ENCODE assay signal across 14 cellular contexts in the genomic region with DNA sequence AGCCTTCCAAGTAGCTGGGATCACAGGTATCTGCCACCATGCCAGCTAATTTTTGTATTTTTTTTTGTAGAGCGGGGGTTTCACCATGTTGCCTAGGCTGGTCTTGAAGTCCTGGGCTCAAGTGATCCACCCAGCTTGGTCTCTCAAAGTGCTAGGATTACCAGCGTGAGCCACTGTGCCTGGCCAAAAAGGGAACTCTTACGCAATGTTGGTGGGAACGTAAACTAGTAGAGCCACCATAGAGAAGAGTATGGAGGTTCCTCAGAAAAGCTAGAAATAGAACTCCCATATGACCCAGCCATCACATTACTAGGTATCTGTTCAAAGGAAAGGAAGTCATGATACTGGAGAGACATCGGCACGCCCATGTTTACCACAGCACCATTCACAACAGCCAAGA.
A peak's percentile ranks its signal among the peaks of the same experiment; 100 is the strongest.
DNase-seq lines count a peak whose midpoint lies in the region; ATAC-seq, FAIRE-seq and TF ChIP-seq lines count a peak whose summit lies in the region.
"Had no signal": no experiment of that assay in that cellular context is flagged by ENCODE, and none has a peak within 500 bp of the region (broad histone marks: within the 10 kb centered on the region; RNA-seq: fewer than 3 reads in every experiment).

No MANE protein-coding gene starts in this region.

- CTCF ChIA-PET in HepG2 (lab: Yijun Ruan, JAX; ENCODE audit: low intra/inter-chr PET ratio, low total read pairs) = no interaction called here

- ATAC-seq in HepG2 (no peak), right lobe of liver (no peak), HG02852 (IDR thresholded peaks at IDR 0.05; ENCODE audit: unreplicated experiment) (no peak), GM18502 (IDR thresholded peaks at IDR 0.05; ENCODE audit: poor library complexity, unreplicated experiment) (no peak)
- ATAC-seq: GM12878 had no signal

- TF ChIP-seq POLR2A in HepG2 (IDR thresholded peaks at IDR 0.05; ENCODE audit: insufficient read depth in 1 of 2, low read depth in 2 of 2, low read length in 2 of 2) = no peak
- no peak for TF ChIP-seq POLR2A in right lobe of liver (IDR thresholded peaks at IDR 0.05)

- no peak overlapping the region for H3K4me2 ChIP-seq in HepG2 (ENCODE audit: low read depth, low read length)
- no peak overlapping the region for H3K4me2 ChIP-seq in astrocyte (ENCODE audit: low read length)

- no peak overlapping the region for H2AFZ ChIP-seq in HepG2 (ENCODE audit: low read length)
- H2AFZ ChIP-seq in astrocyte (ENCODE audit: low read depth, low read length) = no peak overlapping the region

- no peaks in the 10 kb centered on the region for H3K27me3 Mint-ChIP-seq in astrocyte (ENCODE audit: low read depth, unreplicated experiment)
- H3K27me3 Mint-ChIP-seq: CD4-positive, CD25-positive, alpha-beta regulatory T cell had no signal

- no TSS peak for BruUV-seq in HepG2 (replicated peaks; lab: Mats Ljungman, UMichigan)

- H3K9ac ChIP-seq in HepG2 (ENCODE audit: insufficient read depth, low read depth, low read length) (no peak overlapping the region), astrocyte (ENCODE audit: low read length) (no peak overlapping the region)

- H3K4me3 ChIP-seq in HepG2 (replicated peaks in 1 of 3; ENCODE audit: insufficient read depth in 1 of 3, low read depth in 2 of 3, low read length in 3 of 3) (no peak overlapping the region), right lobe of liver (no peak overlapping the region), astrocyte (ENCODE audit: insufficient read depth, low read depth, low read length) (no peak overlapping the region)
- H3K4me3 ChIP-seq: GM12878 had no signal

- no peak for DNase-seq in HepG2 (ENCODE audit: low spot score)
- DNase-seq in right lobe of liver = no peak
- peak; percentile 69 for DNase-seq in MV-4-11 (lab: John Stamatoyannopoulos, UW)
- no peak for DNase-seq in astrocyte (ENCODE audit: low read depth)
- DNase-seq in Ammon's horn (ENCODE audit: low spot score) = no peak
- DNase-seq: CD4-positive, CD25-positive, alpha-beta regulatory T cell; DMS 273 treated with DMSO at 0.1 percent for 48 hours; GOT3; H9; KBM-7 had no signal

- no peak for TF ChIP-seq RAD21 in HepG2 (CRISPR knock-in tag; IDR thresholded peaks at IDR 0.05)

- 74% methylated on average over 5 of the region's 6 CpGs for WGBS in HepG2 (ENCODE audit: low lambda C conversion rate)
- 76% methylated on average over 6 of the region's 6 CpGs for WGBS in right lobe of liver (ENCODE audit: insufficient coverage, low coverage, low lambda C conversion rate, missing lambda C conversion rate)

- H3K36me3 Mint-ChIP-seq in astrocyte (ENCODE audit: low read depth, unreplicated experiment) = peaks cover 7% of the 10 kb centered on the region

- POLR2A ChIA-PET in HepG2 (lab: Yijun Ruan, JAX) = no interaction called here

- FAIRE-seq in HepG2 (lab: Jason Lieb, UNC) = no peak
- peak; percentile 74 for FAIRE-seq in astrocyte (lab: Jason Lieb, UNC)
- FAIRE-seq: A204.1, GM12878 had no signal

- no peak overlapping the region for H3K27ac Mint-ChIP-seq in astrocyte (ENCODE audit: unreplicated experiment)

- H3K79me2 ChIP-seq in HepG2 (ENCODE audit: insufficient read depth, low read length) (no peaks in the 10 kb centered on the region), astrocyte (ENCODE audit: insufficient read depth, low read length) (no peaks in the 10 kb centered on the region)

- H3K4me1 Mint-ChIP-seq in astrocyte (ENCODE audit: low read depth, unreplicated experiment) = no peaks in the 10 kb centered on the region
- H3K4me1 Mint-ChIP-seq: H9 had no signal

- TF ChIP-seq CTCF in HepG2 (CRISPR knock-in tag; IDR thresholded peaks at IDR 0.05) (no peak), right lobe of liver (IDR thresholded peaks at IDR 0.05) (no peak), astrocyte (IDR thresholded peaks at IDR 0.05; ENCODE audit: insufficient read depth, low read depth, low read length) (no peak)

- no peaks in the 10 kb centered on the region for H4K20me1 ChIP-seq in HepG2 (ENCODE audit: insufficient read depth, low read length)
- H4K20me1 ChIP-seq in astrocyte (ENCODE audit: insufficient read depth, low read length) = no peaks in the 10 kb centered on the region

- no peak overlapping the region for H3K4me3 Mint-ChIP-seq in astrocyte (ENCODE audit: unreplicated experiment)
- H3K4me3 Mint-ChIP-seq: CD4-positive, CD25-positive, alpha-beta regulatory T cell; H9 had no signal

- in situ Hi-C loops in HepG2 (cut with HindIII; ENCODE audit: extremely low pct_ligation_motif_present, low pct_unique_long_range_greater_than_20kb) = no loop called here

- intact Hi-C loops in HepG2 (cut with micrococcal nuclease; ENCODE audit: unreplicated experiment) (no loop called here), right lobe of liver (cut with DNase I) (no loop called here)

- H3K4me1 ChIP-seq in HepG2 (ENCODE audit: insufficient read depth, low read length) (no peaks in the 10 kb centered on the region), right lobe of liver (no peaks in the 10 kb centered on the region), astrocyte (ENCODE audit: insufficient read depth, low read length) (no peaks in the 10 kb centered on the region)

- H3K27me3 ChIP-seq in HepG2 (ENCODE audit: control insufficient read depth in 1 of 2, insufficient read depth in 2 of 2, low read length in 2 of 2) (no peaks in the 10 kb centered on the region), right lobe of liver (no peaks in the 10 kb centered on the region), astrocyte (ENCODE audit: insufficient read depth, low read length) (no peaks in the 10 kb centered on the region)

- TF ChIP-seq EP300 in HepG2 (IDR thresholded peaks at IDR 0.05; ENCODE audit: low read depth in 2 of 2, low read length in 2 of 2) (no peak), HepG2 (CRISPR knock-in tag; IDR thresholded peaks at IDR 0.05; ENCODE audit: borderline replicate concordance) (no peak)

- no peak overlapping the region for H3K27ac ChIP-seq in HepG2 (ENCODE audit: extremely low read length, insufficient read depth, low read length)
- no peak overlapping the region for H3K27ac ChIP-seq in right lobe of liver
- no peak overlapping the region for H3K27ac ChIP-seq in astrocyte (ENCODE audit: low read depth, low read length)

- H3K36me3 ChIP-seq in HepG2 (replicated peaks in 1 of 2; ENCODE audit: control insufficient read depth in 1 of 2, insufficient read depth in 2 of 2, low read length in 2 of 2) (no peaks in the 10 kb centered on the region), right lobe of liver (no peaks in the 10 kb centered on the region), astrocyte (ENCODE audit: insufficient read depth, low read length) (no peaks in the 10 kb centered on the region)

- H3K9me3 ChIP-seq in HepG2 (ENCODE audit: low read length) = no peaks in the 10 kb centered on the region
- no peaks in the 10 kb centered on the region for H3K9me3 ChIP-seq in right lobe of liver
- no peaks in the 10 kb centered on the region for H3K9me3 ChIP-seq in astrocyte (ENCODE audit: insufficient read depth, low read depth, low read length)

- H3K9me3 Mint-ChIP-seq in astrocyte (ENCODE audit: unreplicated experiment) = no peaks in the 10 kb centered on the region
- H3K9me3 Mint-ChIP-seq: CD4-positive, CD25-positive, alpha-beta regulatory T cell; H9 had no signal

TF ChIP-seq in HepG2, 621 proteins besides CTCF, POLR2A, EP300 and RAD21:
- TF ChIP-seq CEBPB (IDR thresholded peaks at IDR 0.05; ENCODE audit: borderline replicate concordance, low read depth, low read length) = 0 out of 2 replicates have a peak, but pooled peaks have one; percentile 33
- TF ChIP-seq, protein P1, sequence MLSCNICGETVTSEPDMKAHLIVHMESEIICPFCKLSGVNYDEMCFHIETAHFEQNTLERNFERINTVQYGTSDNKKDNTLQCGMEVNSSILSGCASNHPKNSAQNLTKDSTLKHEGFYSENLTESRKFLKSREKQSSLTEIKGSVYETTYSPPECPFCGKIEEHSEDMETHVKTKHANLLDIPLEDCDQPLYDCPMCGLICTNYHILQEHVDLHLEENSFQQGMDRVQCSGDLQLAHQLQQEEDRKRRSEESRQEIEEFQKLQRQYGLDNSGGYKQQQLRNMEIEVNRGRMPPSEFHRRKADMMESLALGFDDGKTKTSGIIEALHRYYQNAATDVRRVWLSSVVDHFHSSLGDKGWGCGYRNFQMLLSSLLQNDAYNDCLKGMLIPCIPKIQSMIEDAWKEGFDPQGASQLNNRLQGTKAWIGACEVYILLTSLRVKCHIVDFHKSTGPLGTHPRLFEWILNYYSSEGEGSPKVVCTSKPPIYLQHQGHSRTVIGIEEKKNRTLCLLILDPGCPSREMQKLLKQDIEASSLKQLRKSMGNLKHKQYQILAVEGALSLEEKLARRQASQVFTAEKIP (CRISPR knock-in tag; IDR thresholded peaks at IDR 0.05; ENCODE audit: borderline replicate concordance) = no peak
